7 cellular contexts compared by ENCODE assay signal in genomic region chr17:1179635-1180433, GRCh38.
DNase-seq lines count a peak whose midpoint lies in the region; ATAC-seq, FAIRE-seq and TF ChIP-seq lines count a peak whose summit lies in the region.

Gene ABR, minus strand, starts transcription at chr17:1179981. Its CDS starts 254 bp downstream, at chr17:1179727.

- no peak for FAIRE-seq in H54 (lab: Jason Lieb, UNC)

- peak within 1 kb of the TSS; percentile 90 for H3K27ac ChIP-seq in brain microvascular endothelial cell

- ATAC-seq in HG03095 (IDR thresholded peaks at IDR 0.05; ENCODE audit: unreplicated experiment) (no peak), HG03025 (IDR thresholded peaks at IDR 0.05; ENCODE audit: low FRiP score, unreplicated experiment) (no peak)

- TF ChIP-seq POLR2A in H54 (IDR thresholded peaks at IDR 0.05; ENCODE audit: low read depth, low read length) = peak; percentile 17; the same call in 1 of the 2 replicates

- in situ Hi-C loops in brain microvascular endothelial cell (cut with HindIII; ENCODE audit: low pct_ligation_motif_present, low sequenced_read_pairs) = no loop called here

- peak within 1 kb of the TSS; percentile 77 for H3K4me3 ChIP-seq in brain microvascular endothelial cell (ENCODE audit: low read depth, low read length)

- no peaks in the 10 kb centered on the region for H3K36me3 ChIP-seq in brain microvascular endothelial cell (replicated peaks)

- no peak for TF ChIP-seq CTCF in brain microvascular endothelial cell (IDR thresholded peaks at IDR 0.05; ENCODE audit: low read depth, low read length, missing control alignments)

- DNase-seq in H54 (ENCODE audit: insufficient read length, low spot score) = peak; percentile 59
- DNase-seq in T-helper 22 cell (ENCODE audit: low read depth) = peak; percentile 55
- DNase-seq in brain microvascular endothelial cell = no peak
- peak; percentile 77 for DNase-seq in iPS-NIHi7 (ENCODE audit: extremely low spot score)
- DNase-seq in stimulated activated CD4-positive, alpha-beta T cell treated with anti-CD3 and anti-CD28 coated beads, Interleukin-12 subunit alpha, Interleukin-12 subunit beta, amount 100 ng/mL, for 4 hours = peak; percentile 48

- H3K27me3 ChIP-seq in brain microvascular endothelial cell (replicated peaks) = no peaks in the 10 kb centered on the region
